ENCODE assay signal across 1 cellular context in genomic region chr1:214280386-214281029, GRCh38.
TF ChIP-seq lines count a peak whose summit lies in the region.

No MANE protein-coding gene starts in this region.

TF ChIP-seq in HEK293, 187 proteins besides CTCF, POLR2A, EP300 and RAD21 (continued from another document):
- TF ChIP-seq TRIM28 (IDR thresholded peaks at IDR 0.05; ENCODE audit: borderline replicate concordance, low read length): no peak
- TF ChIP-seq ZNF529 (tag by site-specific recombination; IDR thresholded peaks at IDR 0.05; ENCODE audit: insufficient replicate concordance): no peak
- no peak for TF ChIP-seq GFI1B (tag by site-specific recombination; IDR thresholded peaks at IDR 0.05)
- no peak for TF ChIP-seq BCL11B (tag by site-specific recombination; IDR thresholded peaks at IDR 0.05; ENCODE audit: low read depth)
- TF ChIP-seq ZBTB10 (tag by site-specific recombination; IDR thresholded peaks at IDR 0.05): no peak
- no peak for TF ChIP-seq ZNF398 (tag by site-specific recombination; IDR thresholded peaks at IDR 0.05)
- peak; percentile 26; the same call in 1 of the 2 replicates for TF ChIP-seq ZBTB17 (tag by site-specific recombination; IDR thresholded peaks at IDR 0.05)
- TF ChIP-seq ZNF777 (tag by site-specific recombination; IDR thresholded peaks at IDR 0.05; ENCODE audit: borderline replicate concordance): no peak
- no peak for TF ChIP-seq ZNF76 (tag by site-specific recombination; IDR thresholded peaks at IDR 0.05; ENCODE audit: borderline replicate concordance, low read depth)
- TF ChIP-seq ZNF624 (tag by site-specific recombination; IDR thresholded peaks at IDR 0.05): no peak
- no peak for TF ChIP-seq ZNF704 (tag by site-specific recombination; IDR thresholded peaks at IDR 0.05)
- peak; percentile 35 for TF ChIP-seq EGR2 (tag by site-specific recombination; IDR thresholded peaks at IDR 0.05; ENCODE audit: low read depth)
- TF ChIP-seq ZNF302 (tag by site-specific recombination; IDR thresholded peaks at IDR 0.05; ENCODE audit: low read depth): no peak
- TF ChIP-seq YY2 (tag by site-specific recombination; IDR thresholded peaks at IDR 0.05): no peak
- TF ChIP-seq ZNF274 (IDR thresholded peaks at IDR 0.05; ENCODE audit: low read length): no peak
- no peak for TF ChIP-seq ZNF274 (tag by site-specific recombination; IDR thresholded peaks at IDR 0.05; ENCODE audit: borderline replicate concordance)
- TF ChIP-seq ZSCAN18 (tag by site-specific recombination; IDR thresholded peaks at IDR 0.05): no peak
- TF ChIP-seq ZNF19 (tag by site-specific recombination; IDR thresholded peaks at IDR 0.05; ENCODE audit: low read depth): no peak
- TF ChIP-seq ZBTB26 (tag by site-specific recombination; optimal IDR thresholded peaks at IDR 0.05): peak; percentile 65
- TF ChIP-seq ZNF433 (tag by site-specific recombination; IDR thresholded peaks at IDR 0.05; ENCODE audit: low read depth): no peak
- no peak for TF ChIP-seq ZNF792 (tag by site-specific recombination; IDR thresholded peaks at IDR 0.05)
- no peak for TF ChIP-seq ZNF707 (tag by site-specific recombination; IDR thresholded peaks at IDR 0.05)
- no peak for TF ChIP-seq OSR2 (tag by site-specific recombination; IDR thresholded peaks at IDR 0.05)
- TF ChIP-seq BCL6B (tag by site-specific recombination; IDR thresholded peaks at IDR 0.05): no peak
- no peak for TF ChIP-seq ZNF488 (tag by site-specific recombination; IDR thresholded peaks at IDR 0.05)
- TF ChIP-seq ZBTB21 (tag by site-specific recombination; IDR thresholded peaks at IDR 0.05): no peak
- no peak for TF ChIP-seq GLIS2 (tag by site-specific recombination; IDR thresholded peaks at IDR 0.05)
- no peak for TF ChIP-seq ZNF561 (tag by site-specific recombination; IDR thresholded peaks at IDR 0.05; ENCODE audit: borderline replicate concordance)
- peak; percentile 53 for TF ChIP-seq PATZ1 (tag by site-specific recombination; IDR thresholded peaks at IDR 0.05)
- TF ChIP-seq ZNF843 (tag by site-specific recombination; IDR thresholded peaks at IDR 0.05): no peak
- TF ChIP-seq SP7 (tag by site-specific recombination; IDR thresholded peaks at IDR 0.05): peak; percentile 22
- TF ChIP-seq OVOL3 (tag by site-specific recombination; IDR thresholded peaks at IDR 0.05): no peak
- no peak for TF ChIP-seq ZNF121 (tag by site-specific recombination; IDR thresholded peaks at IDR 0.05)
